ENCODE assay signal across 27 cellular contexts in the genomic region with DNA sequence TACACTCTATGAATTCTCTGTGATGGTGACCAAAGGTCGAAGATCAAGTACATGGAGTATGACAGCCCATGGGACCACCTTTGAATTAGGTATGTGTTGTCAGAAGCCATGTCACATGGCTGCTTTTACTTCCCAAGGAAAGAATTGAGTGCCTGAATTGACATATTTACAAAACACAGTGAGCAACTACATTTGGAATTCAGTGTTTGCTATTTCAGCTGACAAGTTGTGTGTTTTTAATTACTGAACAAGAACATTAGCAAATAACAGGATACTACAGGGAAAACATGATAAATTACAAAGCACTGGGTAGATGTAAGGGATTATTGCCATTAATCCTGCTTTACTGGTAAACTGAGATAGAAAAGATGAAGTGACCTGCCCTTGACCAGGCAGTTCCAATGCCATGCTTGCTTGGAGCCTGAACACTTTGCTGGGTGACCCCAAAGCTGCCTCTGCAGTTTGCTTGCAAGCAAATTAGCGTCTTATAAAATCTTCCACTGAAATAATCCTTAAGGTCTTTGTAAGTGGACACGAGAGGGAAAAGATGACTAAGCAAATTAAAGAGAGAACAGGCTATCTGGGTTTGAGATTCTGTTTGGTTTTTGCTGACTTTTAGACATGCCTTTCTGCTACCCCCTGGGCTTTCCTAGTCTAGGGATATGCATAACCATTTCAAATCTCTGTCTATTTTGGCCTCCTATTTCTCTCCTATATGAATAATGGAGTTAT.
"Had no signal": no experiment of that assay in that cellular context is flagged by ENCODE, and none has a peak within 500 bp of the region (broad histone marks: within the 10 kb centered on the region; RNA-seq: fewer than 3 reads in every experiment).

No MANE protein-coding gene starts in this region.

- H3K4me3 Mint-ChIP-seq: activated B cell treated with CpG ODN at 0.5 μM for 24 hours; activated naive CD8-positive, alpha-beta T cell; activated T-cell treated with anti-CD3 and anti-CD28 coated beads, Interleukin-2, amount 50 U/mL, for 72 hours; brain; natural killer cell; neural progenitor cell; T-cell; T-helper 2 cell treated with Interferon-gamma antibody and Interleukin-4, amounts not matched to agents 5 μg/mL and 100 μg/mL, for 36 hours had no signal

- ATAC-seq: activated T-cell treated with anti-CD3 and anti-CD28 coated beads, Interleukin-2, amount 50 U/mL, for 72 hours; foreskin keratinocyte; heart left ventricle; lower lobe of right lung; natural killer cell; psoas muscle; stimulated activated naive CD8-positive, alpha-beta T cell treated with anti-CD3 and anti-CD28 coated beads, Interleukin-15, Interleukin-2, amounts not matched to agents 100 U/mL and 50 U/mL, for 24 hours; T-cell had no signal

- H3K27ac ChIP-seq: ascending aorta, epithelial cell of prostate, esophagus squamous epithelium, foreskin keratinocyte, heart left ventricle, lower lobe of right lung, neural progenitor cell, parathyroid adenoma, psoas muscle, right atrium auricular region, testis had no signal

- H3K27ac Mint-ChIP-seq: activated B cell treated with CpG ODN at 0.5 μM for 24 hours; activated naive CD8-positive, alpha-beta T cell; activated T-cell treated with anti-CD3 and anti-CD28 coated beads, Interleukin-2, amount 50 U/mL, for 72 hours; brain; natural killer cell; neural progenitor cell; T-cell; T-helper 2 cell treated with Interferon-gamma antibody and Interleukin-4, amounts not matched to agents 5 μg/mL and 100 μg/mL, for 36 hours had no signal

- H2AFZ ChIP-seq: neural progenitor cell, parathyroid adenoma had no signal

- H3K4me1 ChIP-seq: foreskin keratinocyte, lower lobe of right lung, parathyroid adenoma, right atrium auricular region, testis had no signal

- H3K9me3 Mint-ChIP-seq: activated B cell treated with CpG ODN at 0.5 μM for 24 hours; activated T-cell treated with anti-CD3 and anti-CD28 coated beads, Interleukin-2, amount 50 U/mL, for 72 hours; brain; natural killer cell; neural progenitor cell; T-cell; T-helper 2 cell treated with Interferon-gamma antibody and Interleukin-4, amounts not matched to agents 5 μg/mL and 100 μg/mL, for 36 hours had no signal

- H3K36me3 Mint-ChIP-seq: activated naive CD8-positive, alpha-beta T cell had no signal

- H3K36me3 ChIP-seq: neural progenitor cell had no signal

- H3K9me3 ChIP-seq: ascending aorta, esophagus squamous epithelium, heart left ventricle, lower lobe of right lung, psoas muscle, right atrium auricular region, testis had no signal

- H3K4me3 ChIP-seq: ascending aorta, esophagus squamous epithelium, heart left ventricle, lower lobe of right lung, neural progenitor cell, psoas muscle, right atrium auricular region, testis had no signal

- H3K27me3 Mint-ChIP-seq: activated B cell treated with CpG ODN at 0.5 μM for 24 hours; activated naive CD8-positive, alpha-beta T cell; brain; T-cell had no signal

- DNase-seq: activated B cell treated with CpG ODN at 0.5 μM for 24 hours; activated naive CD4-positive, alpha-beta T cell treated with Interleukin-2 at 50 U/mL for 16 hours; activated T-cell treated with anti-CD3 and anti-CD28 coated beads for 4 hours; activated T-cell treated with anti-CD3 and anti-CD28 coated beads, Interleukin-2, amount 50 U/mL, for 72 hours; caudate nucleus; esophagus squamous epithelium; foreskin keratinocyte; heart left ventricle; kidney glomerular epithelial cell; lower lobe of right lung; mesendoderm; natural killer cell; occipital lobe; psoas muscle; stimulated activated naive CD8-positive, alpha-beta T cell treated with anti-CD3 and anti-CD28 coated beads, Interleukin-15, Interleukin-2, amounts not matched to agents 100 U/mL and 50 U/mL, for 24 hours; T-cell; testis; trophoblast cell had no signal

- H3K79me2 ChIP-seq: parathyroid adenoma had no signal

- H3K27me3 ChIP-seq: ascending aorta, esophagus squamous epithelium, foreskin keratinocyte, heart left ventricle, neural progenitor cell, right atrium auricular region, testis had no signal

- FAIRE-seq: urothelium cell line had no signal

- H3K4me2 ChIP-seq: neural progenitor cell had no signal
